ENCODE assay signal across 1 cellular context in genomic region chr5:126777257-126777973, GRCh38.
A peak's percentile ranks its signal among the peaks of the same experiment; 100 is the strongest.
TF ChIP-seq lines count a peak whose summit lies in the region.

No MANE protein-coding gene starts in this region.

TF ChIP-seq in H1, 55 proteins besides CTCF, POLR2A, EP300 and RAD21 (continued from another document):
- TF ChIP-seq CHD7 (IDR thresholded peaks at IDR 0.05; ENCODE audit: insufficient replicate concordance, low read length): no peak
- no peak for TF ChIP-seq GTF2F1 (IDR thresholded peaks at IDR 0.05; ENCODE audit: borderline replicate concordance, low read depth, low read length)
- TF ChIP-seq RBBP5 (IDR thresholded peaks at IDR 0.05; ENCODE audit: borderline replicate concordance, low read depth, low read length): peak; percentile 51
- TF ChIP-seq SIRT6 (IDR thresholded peaks at IDR 0.05; ENCODE audit: low read length): no peak
- no peak for TF ChIP-seq USF2 (IDR thresholded peaks at IDR 0.05; ENCODE audit: low read length)
- peak; percentile 49; the same call in 1 of the 2 replicates for TF ChIP-seq MAX (IDR thresholded peaks at IDR 0.05)
- peak in 1 of 2 experiments; percentile 19; a peak in 1 of 4 replicates for TF ChIP-seq SIN3A (conservative IDR thresholded peaks at IDR 0.05 in 1 of 2, IDR thresholded peaks at IDR 0.05 in 1 of 2; ENCODE audit: low read depth in 1 of 2, low read length in 2 of 2)
- no peak for TF ChIP-seq RNF2 (IDR thresholded peaks at IDR 0.05; ENCODE audit: borderline replicate concordance, low read depth, low read length, missing control alignments, poor library complexity, severe bottlenecking)
- TF ChIP-seq ASH2L (IDR thresholded peaks at IDR 0.05; ENCODE audit: low read length): peak; percentile 59
- no peak for TF ChIP-seq ATF2 (IDR thresholded peaks at IDR 0.05; ENCODE audit: low read length)
- no peak for TF ChIP-seq SUZ12 (IDR thresholded peaks at IDR 0.05; ENCODE audit: low read length)
- TF ChIP-seq ZNF274 (IDR thresholded peaks at IDR 0.05; ENCODE audit: borderline replicate concordance, extremely low read depth, low read length): no peak
- 0 out of 2 replicates have a peak, but pooled peaks have one; percentile 41 for TF ChIP-seq YY1 (IDR thresholded peaks at IDR 0.05; ENCODE audit: low read depth, low read length)
